ENCODE assay signal across 23 cellular contexts in genomic region chr21:42306366-42307035, GRCh38. TPM values are rescaled to one million over a fixed set of nuclear protein-coding genes. Genes with fewer than 3 reads are reported as not detected.
DNase-seq lines count a peak whose midpoint lies in the region; ATAC-seq and TF ChIP-seq lines count a peak whose summit lies in the region.
"Had no signal": no experiment of that assay in that cellular context is flagged by ENCODE, and none has a peak within 500 bp of the region (broad histone marks: within the 10 kb centered on the region; RNA-seq: fewer than 3 reads in every experiment).

No MANE protein-coding gene starts in this region.

- no peaks in the 10 kb centered on the region for H3K36me3 Mint-ChIP-seq in osteocyte (ENCODE audit: unreplicated experiment)
- H3K36me3 Mint-ChIP-seq: activated naive CD8-positive, alpha-beta T cell treated with anti-CD3 and anti-CD28 coated beads for 36 hours had no signal

- no peak overlapping the region for H3K27ac Mint-ChIP-seq in osteocyte (ENCODE audit: unreplicated experiment)
- H3K27ac Mint-ChIP-seq: activated CD4-positive, alpha-beta T cell treated with anti-CD3 and anti-CD28 coated beads for 36 hours; activated naive CD8-positive, alpha-beta T cell treated with anti-CD3 and anti-CD28 coated beads for 36 hours; activated T-cell treated with anti-CD3 and anti-CD28 coated beads, Interleukin-2, amount 50 U/mL, for 72 hours; nephron progenitor cell had no signal

- no peak overlapping the region for H3K4me3 Mint-ChIP-seq in osteocyte (ENCODE audit: unreplicated experiment)
- H3K4me3 Mint-ChIP-seq: activated CD4-positive, alpha-beta T cell treated with anti-CD3 and anti-CD28 coated beads for 36 hours; activated naive CD8-positive, alpha-beta T cell treated with anti-CD3 and anti-CD28 coated beads for 36 hours; activated T-cell treated with anti-CD3 and anti-CD28 coated beads, Interleukin-2, amount 50 U/mL, for 72 hours; nephron progenitor cell had no signal

- DNase-seq in NCI-H82 (lab: John Stamatoyannopoulos, UW) (peak; percentile 40), NCI-H82 treated with DMSO at 0.1 percent for 48 hours (lab: John Stamatoyannopoulos, UW; ENCODE audit: unreplicated experiment) (no peak), Kasumi-1 (lab: John Stamatoyannopoulos, UW) (peak; percentile 64), NCI-H345 treated with DMSO at 0.1 percent for 48 hours (lab: John Stamatoyannopoulos, UW; ENCODE audit: unreplicated experiment) (peak; percentile 93), islet precursor cell (peak; percentile 49), MV-4-11 (lab: John Stamatoyannopoulos, UW) (no peak), osteocyte (ENCODE audit: extremely low spot score, unreplicated experiment) (no peak)
- DNase-seq: activated CD4-positive, alpha-beta T cell treated with anti-CD3 and anti-CD28 coated beads for 36 hours; activated naive CD8-positive, alpha-beta T cell treated with anti-CD3 and anti-CD28 coated beads for 36 hours; activated T-cell treated with anti-CD3 and anti-CD28 coated beads, Interleukin-2, amount 50 U/mL, for 72 hours; BE2C; cerebellar nuclear complex; H7; hypothalamus; left ventricle myocardium superior; NCI-H526; nephron progenitor cell had no signal

- peaks cover 23% of the 10 kb centered on the region for H3K27me3 Mint-ChIP-seq in osteocyte (ENCODE audit: unreplicated experiment)
- H3K27me3 Mint-ChIP-seq: activated naive CD8-positive, alpha-beta T cell treated with anti-CD3 and anti-CD28 coated beads for 36 hours had no signal

- TF ChIP-seq CTCF in osteocyte (IDR thresholded peaks at IDR 0.05): no peak

- H3K4me1 Mint-ChIP-seq in osteocyte (ENCODE audit: unreplicated experiment): peaks cover 15% of the 10 kb centered on the region
- H3K4me1 Mint-ChIP-seq: activated CD4-positive, alpha-beta T cell treated with anti-CD3 and anti-CD28 coated beads for 36 hours had no signal

- H3K9me3 Mint-ChIP-seq in osteocyte (ENCODE audit: unreplicated experiment): no peaks in the 10 kb centered on the region
- H3K9me3 Mint-ChIP-seq: activated naive CD8-positive, alpha-beta T cell treated with anti-CD3 and anti-CD28 coated beads for 36 hours; activated T-cell treated with anti-CD3 and anti-CD28 coated beads, Interleukin-2, amount 50 U/mL, for 72 hours; nephron progenitor cell had no signal

- ATAC-seq in HG02642 (IDR thresholded peaks at IDR 0.05; ENCODE audit: poor library complexity, unreplicated experiment): no peak
- ATAC-seq: activated CD4-positive, alpha-beta T cell treated with anti-CD3 and anti-CD28 coated beads for 36 hours; activated T-cell treated with anti-CD3 and anti-CD28 coated beads, Interleukin-2, amount 50 U/mL, for 72 hours; left ventricle myocardium superior; Right ventricle myocardium inferior had no signal

RNA-seq across cellular contexts. Expression of gene TFF3, which starts 8.7 kb away (rescaled TPM):
- total RNA-seq in osteocyte: 46.1 and 50.3 TPM in 2 replicates
- total RNA-seq: activated CD4-positive, alpha-beta T cell treated with anti-CD3 and anti-CD28 coated beads for 36 hours; activated naive CD8-positive, alpha-beta T cell treated with anti-CD3 and anti-CD28 coated beads for 36 hours; activated T-cell treated with anti-CD3 and anti-CD28 coated beads, Interleukin-2, amount 50 U/mL, for 72 hours; fibroblast of villous mesenchyme; OCI-LY7 had no signal

RNA-seq across cellular contexts. Expression of gene TFF2, which starts 44.3 kb away (rescaled TPM):
- total RNA-seq in osteocyte: not detected in 2 replicates
- total RNA-seq: activated CD4-positive, alpha-beta T cell treated with anti-CD3 and anti-CD28 coated beads for 36 hours; activated naive CD8-positive, alpha-beta T cell treated with anti-CD3 and anti-CD28 coated beads for 36 hours; activated T-cell treated with anti-CD3 and anti-CD28 coated beads, Interleukin-2, amount 50 U/mL, for 72 hours; epithelial cell of proximal tubule; fibroblast of villous mesenchyme; H7; left ventricle myocardium superior; OCI-LY7; Right ventricle myocardium inferior; ureter had no signal

RNA-seq across cellular contexts. Expression of gene TFF1, which starts 59.8 kb away (rescaled TPM):
- not detected in 2 replicates for total RNA-seq in osteocyte
- total RNA-seq: activated CD4-positive, alpha-beta T cell treated with anti-CD3 and anti-CD28 coated beads for 36 hours; activated naive CD8-positive, alpha-beta T cell treated with anti-CD3 and anti-CD28 coated beads for 36 hours; epithelial cell of proximal tubule; fibroblast of villous mesenchyme; H7; left ventricle myocardium superior; OCI-LY7; Right ventricle myocardium inferior had no signal

Comparison
In these comparisons a context has a peak if more than half of its experiments do, and no peak if none do; other contexts are left out.
1. DNase-seq: peak in NCI-H82 (single experiment), Kasumi-1 (2 of 2), NCI-H345 treated with DMSO at 0.1 percent for 48 hours (single experiment) and islet precursor cell (single experiment); none in NCI-H82 treated with DMSO at 0.1 percent for 48 hours (single experiment), MV-4-11 (single experiment) and osteocyte (single experiment).